Comparison of ENCODE assay signal across 1 cellular context in genomic region chrX:47608130-47608810, GRCh38.
TF ChIP-seq lines count a peak whose summit lies in the region.

No MANE protein-coding gene starts in this region.

TF ChIP-seq in H1, 55 proteins besides CTCF, POLR2A, EP300 and RAD21:
- 0 out of 2 replicates have a peak, but pooled peaks have one; percentile 26 for TF ChIP-seq TAF1 (IDR thresholded peaks at IDR 0.05; ENCODE audit: low read depth, low read length)
- TF ChIP-seq CBX8 (IDR thresholded peaks at IDR 0.05; ENCODE audit: borderline replicate concordance, low read depth, low read length), result no peak
- no peak for TF ChIP-seq KDM4A (IDR thresholded peaks at IDR 0.05; ENCODE audit: low read depth, low read length, severe bottlenecking)
- peak; percentile 75; the same call in 1 of the 2 replicates for TF ChIP-seq TEAD4 (IDR thresholded peaks at IDR 0.05; ENCODE audit: low read depth, low read length)
- peak; percentile 61; the same call in 1 of the 2 replicates for TF ChIP-seq POLR2AphosphoS5 (IDR thresholded peaks at IDR 0.05; ENCODE audit: low read depth, low read length)
- TF ChIP-seq MAFK (IDR thresholded peaks at IDR 0.05; ENCODE audit: low read depth, low read length), result peak; percentile 27; the same call in 1 of the 2 replicates
- TF ChIP-seq SIX5 (IDR thresholded peaks at IDR 0.05; ENCODE audit: low read depth, low read length), result no peak
- TF ChIP-seq BACH1 (IDR thresholded peaks at IDR 0.05; ENCODE audit: low read length), result peak; percentile 43
- TF ChIP-seq SP1 (IDR thresholded peaks at IDR 0.05; ENCODE audit: low read depth, low read length), result 0 out of 2 replicates have a peak, but pooled peaks have one; percentile 44
- TF ChIP-seq SIN3A (conservative IDR thresholded peaks at IDR 0.05 in 1 of 2, IDR thresholded peaks at IDR 0.05 in 1 of 2; ENCODE audit: low read depth in 1 of 2, low read length in 2 of 2), result no peak
TF ChIP-seq in H1: peak in this region for 6.
